In the genomic region with DNA sequence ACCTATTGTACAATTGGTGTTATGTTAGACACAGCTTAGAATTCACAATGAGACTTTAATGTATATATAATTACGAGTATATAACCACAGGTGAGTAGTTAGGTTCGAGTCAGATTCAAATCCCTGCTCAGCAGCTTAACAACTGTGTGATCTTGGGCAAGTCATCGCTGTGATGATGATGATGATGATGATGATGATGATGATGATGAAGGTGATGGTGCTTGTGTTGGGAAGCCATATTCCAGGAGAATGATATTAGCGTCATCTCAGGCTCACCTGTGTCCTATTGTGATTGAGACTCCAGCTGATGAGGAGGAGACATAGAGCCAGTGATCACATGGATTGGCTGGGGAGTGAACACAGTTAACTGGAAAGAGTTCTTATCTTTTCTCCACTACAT, we compare ENCODE assay signal across 3 cellular contexts.
TF ChIP-seq lines count a peak whose summit lies in the region.

No MANE protein-coding gene starts in this region.

TF ChIP-seq in HepG2, 621 proteins besides CTCF, POLR2A, EP300 and RAD21:
- TF ChIP-seq ZSCAN31 (CRISPR knock-in tag; IDR thresholded peaks at IDR 0.05; ENCODE audit: low read depth) (no peak), CREB1 (IDR thresholded peaks at IDR 0.05) (peak; percentile 78), CREB1 (CRISPR knock-in tag; IDR thresholded peaks at IDR 0.05) (no peak)

TF ChIP-seq in HEK293, 187 proteins besides CTCF, POLR2A, EP300 and RAD21:
- no peak for TF ChIP-seq ZNF654 (tag by site-specific recombination; IDR thresholded peaks at IDR 0.05; ENCODE audit: low read depth)
- TF ChIP-seq, protein P1, sequence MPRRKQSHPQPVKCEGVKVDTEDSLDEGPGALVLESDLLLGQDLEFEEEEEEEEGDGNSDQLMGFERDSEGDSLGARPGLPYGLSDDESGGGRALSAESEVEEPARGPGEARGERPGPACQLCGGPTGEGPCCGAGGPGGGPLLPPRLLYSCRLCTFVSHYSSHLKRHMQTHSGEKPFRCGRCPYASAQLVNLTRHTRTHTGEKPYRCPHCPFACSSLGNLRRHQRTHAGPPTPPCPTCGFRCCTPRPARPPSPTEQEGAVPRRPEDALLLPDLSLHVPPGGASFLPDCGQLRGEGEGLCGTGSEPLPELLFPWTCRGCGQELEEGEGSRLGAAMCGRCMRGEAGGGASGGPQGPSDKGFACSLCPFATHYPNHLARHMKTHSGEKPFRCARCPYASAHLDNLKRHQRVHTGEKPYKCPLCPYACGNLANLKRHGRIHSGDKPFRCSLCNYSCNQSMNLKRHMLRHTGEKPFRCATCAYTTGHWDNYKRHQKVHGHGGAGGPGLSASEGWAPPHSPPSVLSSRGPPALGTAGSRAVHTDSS (tag by site-specific recombination; IDR thresholded peaks at IDR 0.05), result peak; percentile 97

TF ChIP-seq in H1, 55 proteins besides CTCF, POLR2A, EP300 and RAD21:
- TF ChIP-seq KDM4A (IDR thresholded peaks at IDR 0.05; ENCODE audit: low read depth, low read length, severe bottlenecking), result no peak
- TF ChIP-seq CREB1 (IDR thresholded peaks at IDR 0.05), result no peak
- TF ChIP-seq HDAC6 (IDR thresholded peaks at IDR 0.05; ENCODE audit: low read depth, low read length), result no peak
